Comparison of ENCODE assay signal across 8 cellular contexts in genomic region chr19:45091031-45091918, GRCh38. TPM values are rescaled to one million over a fixed set of nuclear protein-coding genes. Genes with fewer than 3 reads are reported as not detected.
A peak's percentile ranks its signal among the peaks of the same experiment; 100 is the strongest.
DNase-seq lines count a peak whose midpoint lies in the region; ATAC-seq, FAIRE-seq and TF ChIP-seq lines count a peak whose summit lies in the region.

No MANE protein-coding gene starts in this region.

- peaks cover 34% of the 10 kb centered on the region for H3K36me3 Mint-ChIP-seq in activated CD4-positive, alpha-beta T cell treated with anti-CD3 and anti-CD28 coated beads for 36 hours (ENCODE audit: low read depth)

- POLR2A ChIA-PET in activated CD4-positive, alpha-beta T cell treated with anti-CD3 and anti-CD28 coated beads for 36 hours (lab: Charles Lee): interaction anchor here (0.5 to 2.0 kb wide), 8 partner anchors 12 to 201 kb away, joined by 3 to 10 read pairs (median 5); partner anchors contain the start of genes CLASRP, TOMM40 and TRAPPC6A

- peak overlapping the region; percentile 89 for H3K4me3 Mint-ChIP-seq in activated CD4-positive, alpha-beta T cell treated with anti-CD3 and anti-CD28 coated beads for 36 hours

- peak overlapping the region; percentile 97 for H3K27ac Mint-ChIP-seq in activated CD4-positive, alpha-beta T cell treated with anti-CD3 and anti-CD28 coated beads for 36 hours

- no peak for TF ChIP-seq CTCF in choroid plexus epithelial cell (conservative IDR thresholded peaks at IDR 0.05; ENCODE audit: low read depth, low read length)
- TF ChIP-seq CTCF in kidney (IDR thresholded peaks at IDR 0.05; ENCODE audit: borderline replicate concordance, extremely low read depth, insufficient read depth): no peak

- no peaks in the 10 kb centered on the region for H3K27me3 Mint-ChIP-seq in activated CD4-positive, alpha-beta T cell treated with anti-CD3 and anti-CD28 coated beads for 36 hours

- H3K4me3 ChIP-seq in choroid plexus epithelial cell (ENCODE audit: low read depth, low read length): peak overlapping the region; percentile 73
- peak overlapping the region; percentile 82 to 94 for H3K4me3 ChIP-seq in kidney (ENCODE audit: low read length in 2 of 2)

- H3K9me3 ChIP-seq in kidney (ENCODE audit: control insufficient read depth in 1 of 2, low read length in 2 of 2): no peaks in the 10 kb centered on the region

- peak; percentile 81 for DNase-seq in NK-92 (lab: John Stamatoyannopoulos, UW; ENCODE audit: unreplicated experiment)
- DNase-seq in NK-92 treated with Interleukin-12 subunit alpha and Interleukin-12 subunit beta, amount 100 ng/mL, for 24 hours (lab: John Stamatoyannopoulos, UW): no peak
- peak; percentile 98 for DNase-seq in NCI-H2227 (lab: John Stamatoyannopoulos, UW; ENCODE audit: unreplicated experiment)
- peak; percentile 99 for DNase-seq in activated CD4-positive, alpha-beta T cell treated with anti-CD3 and anti-CD28 coated beads for 36 hours
- peak; percentile 99 for DNase-seq in choroid plexus epithelial cell (ENCODE audit: low read depth)
- peak; percentile 99 for DNase-seq in kidney
- peak; percentile 90 to 99 (median 96) for DNase-seq in stimulated activated CD4-positive, alpha-beta T cell treated with anti-CD3 and anti-CD28 coated beads, Interleukin-12 subunit alpha, Interleukin-12 subunit beta, amount 100 ng/mL, for 48 hours (ENCODE audit: low read depth in 2 of 3, low spot score in 1 of 3)

- H3K4me1 ChIP-seq in kidney (ENCODE audit: control insufficient read depth in 1 of 2, insufficient read depth in 1 of 2, low read depth in 1 of 2, low read length in 2 of 2): peaks cover 24 to 28% of the 10 kb centered on the region in 2 donors

- H3K9ac ChIP-seq in kidney (ENCODE audit: low read length in 2 of 2): peak overlapping the region; percentile 54 to 91

- CTCF ChIA-PET in activated CD4-positive, alpha-beta T cell treated with anti-CD3 and anti-CD28 coated beads for 36 hours (lab: Charles Lee): interaction anchor here (0.6 to 2.9 kb wide), 9 partner anchors 11 to 307 kb away, joined by 3 to 19 read pairs (median 4); partner anchors contain the start of genes CLASRP, GEMIN7 and TRAPPC6A

- intact Hi-C loops in activated CD4-positive, alpha-beta T cell treated with anti-CD3 and anti-CD28 coated beads for 36 hours (cut with DNase I, micrococcal nuclease): loop anchor here (1.0 to 5.0 kb wide), 8 partner anchors 12 to 1256 kb away; partner anchors contain the start of genes BLOC1S3 (in 1 of the 2), CLASRP (in 1 of the 2), CLPTM1 (in 1 of the 2) and GEMIN7 (in 1 of the 2)
- intact Hi-C loops in kidney (cut with DNase I): no loop called here

- ATAC-seq in HG03045 (IDR thresholded peaks at IDR 0.05; ENCODE audit: unreplicated experiment): peak; percentile 52
- peak; percentile 85 for ATAC-seq in activated CD4-positive, alpha-beta T cell treated with anti-CD3 and anti-CD28 coated beads for 36 hours

- peak; percentile 97 for FAIRE-seq in kidney (lab: Jason Lieb, UNC)

- no peaks in the 10 kb centered on the region for H3K9me3 Mint-ChIP-seq in activated CD4-positive, alpha-beta T cell treated with anti-CD3 and anti-CD28 coated beads for 36 hours (ENCODE audit: low read depth)

- peaks cover 49% of the 10 kb centered on the region for H3K4me1 Mint-ChIP-seq in activated CD4-positive, alpha-beta T cell treated with anti-CD3 and anti-CD28 coated beads for 36 hours

- H3K36me3 ChIP-seq in kidney (ENCODE audit: control insufficient read depth in 1 of 2, insufficient read depth in 2 of 2, low read length in 2 of 2): peaks cover 0 to 7% of the 10 kb centered on the region in 2 donors

- peak overlapping the region; percentile 68 to 74 for H3K27ac ChIP-seq in kidney (ENCODE audit: low read depth in 2 of 2, low read length in 2 of 2)

RNA-seq across cellular contexts. Expression of gene PPP1R37, which starts 1.7 kb away (rescaled TPM):
- 10 to 100 TPM; 12.5 to 14.1 TPM for total RNA-seq in activated CD4-positive, alpha-beta T cell treated with anti-CD3 and anti-CD28 coated beads for 36 hours
- 33.0 TPM for total RNA-seq in kidney
- polyA plus RNA-seq in kidney (ENCODE audit: insufficient read depth, low read depth, low replicate concordance): 21.6 TPM

RNA-seq across cellular contexts. Expression of gene GEMIN7, which starts 12.2 kb away (rescaled TPM):
- total RNA-seq in activated CD4-positive, alpha-beta T cell treated with anti-CD3 and anti-CD28 coated beads for 36 hours: 10 to 100 TPM; 35.4 to 35.5 TPM
- 17.2 TPM for total RNA-seq in kidney
- polyA plus RNA-seq in kidney (ENCODE audit: insufficient read depth, low read depth, low replicate concordance): 32.2 TPM

RNA-seq across cellular contexts. Expression of gene ZNF296, which starts 15.0 kb away (rescaled TPM):
- 1 to 10 TPM; 3.1 to 4.8 TPM for total RNA-seq in activated CD4-positive, alpha-beta T cell treated with anti-CD3 and anti-CD28 coated beads for 36 hours
- 2.1 TPM for total RNA-seq in kidney
- polyA plus RNA-seq in kidney (ENCODE audit: insufficient read depth, low read depth, low replicate concordance): 1.2 TPM

RNA-seq across cellular contexts. Expression of gene CLASRP, which starts 52.4 kb away (rescaled TPM):
- 100 to 1,000 TPM; 101 to 103 TPM for total RNA-seq in activated CD4-positive, alpha-beta T cell treated with anti-CD3 and anti-CD28 coated beads for 36 hours
- 83.6 TPM for total RNA-seq in kidney
- polyA plus RNA-seq in kidney (ENCODE audit: insufficient read depth, low read depth, low replicate concordance): 38.0 TPM
